1 cellular context compared by ENCODE assay signal in genomic region chr22:36475341-36475740, GRCh38.
TF ChIP-seq lines count a peak whose summit lies in the region.

No MANE protein-coding gene starts in this region.

TF ChIP-seq in GM12878, 131 proteins besides CTCF, POLR2A, EP300 and RAD21:
- TF ChIP-seq ZBTB40 (IDR thresholded peaks at IDR 0.05; ENCODE audit: borderline replicate concordance): peak; percentile 72
- TF ChIP-seq JUND (IDR thresholded peaks at IDR 0.05; ENCODE audit: low read depth, low read length): no peak
- no peak for TF ChIP-seq MLLT1 (IDR thresholded peaks at IDR 0.05)
- TF ChIP-seq SRF (IDR thresholded peaks at IDR 0.05; ENCODE audit: low read depth in 2 of 2, low read length in 2 of 2): no peak
